1 cellular context compared by ENCODE assay signal in the genomic region with DNA sequence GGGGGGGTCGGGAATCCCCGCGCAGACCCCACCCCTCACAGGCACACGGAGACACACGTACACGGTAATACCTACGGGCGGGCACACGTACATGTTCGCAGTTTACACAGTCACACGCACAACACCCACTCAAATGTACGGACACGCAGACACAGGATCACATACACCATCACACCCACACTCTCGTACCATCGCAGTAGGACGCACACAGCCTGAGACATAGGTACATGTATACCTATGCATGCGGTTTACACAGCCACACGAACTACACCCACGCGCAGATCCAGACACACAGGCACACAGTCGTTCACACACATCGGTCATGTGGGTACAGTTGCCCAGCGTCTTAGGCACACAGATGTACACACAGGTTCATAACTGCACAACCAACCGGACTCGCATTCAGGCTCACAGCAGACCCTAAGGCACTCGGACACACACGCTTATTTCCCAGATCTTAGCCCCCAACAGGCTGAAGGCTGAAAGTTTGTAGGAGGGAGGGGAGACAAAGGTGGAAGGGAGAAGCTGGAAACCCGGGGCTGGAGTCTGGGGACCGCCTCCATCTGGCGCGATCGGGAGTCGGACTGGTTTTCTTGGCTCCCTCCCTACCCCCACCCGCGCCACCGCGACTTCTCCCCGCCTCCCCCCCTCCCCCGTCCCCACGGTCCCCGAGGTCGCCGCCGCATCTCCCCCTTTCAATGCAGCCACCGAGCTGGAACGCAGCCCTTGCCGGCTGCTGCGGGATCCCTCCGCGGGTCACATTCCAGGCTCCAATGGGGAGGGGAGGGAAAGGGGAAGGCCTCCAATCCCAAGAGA.
A peak's percentile ranks its signal among the peaks of the same experiment; 100 is the strongest.
TF ChIP-seq lines count a peak whose summit lies in the region.

No MANE protein-coding gene starts in this region.

TF ChIP-seq in WTC11, 78 proteins besides CTCF, POLR2A, EP300 and RAD21 (continued from another document):
- TF ChIP-seq AFF4 (CRISPR knock-in tag; IDR thresholded peaks at IDR 0.05; ENCODE audit: borderline replicate concordance) (no peak), CBFB (CRISPR knock-in tag; IDR thresholded peaks at IDR 0.05; ENCODE audit: low read depth) (no peak), ATF2 (CRISPR knock-in tag; IDR thresholded peaks at IDR 0.05; ENCODE audit: borderline replicate concordance, low read depth) (no peak), PRDM15 (CRISPR knock-in tag; IDR thresholded peaks at IDR 0.05) (peak; percentile 86), NFE2L1 (CRISPR knock-in tag; IDR thresholded peaks at IDR 0.05) (peak; percentile 79; the same call in 1 of the 2 replicates), ETV6 (CRISPR knock-in tag; IDR thresholded peaks at IDR 0.05) (no peak; the same call in 1 of the 2 replicates), FOXK1 (CRISPR knock-in tag; IDR thresholded peaks at IDR 0.05) (peak; percentile 42; the same call in 1 of the 2 replicates), AR (CRISPR knock-in tag; IDR thresholded peaks at IDR 0.05) (0 out of 2 replicates have a peak, but pooled peaks have one; percentile 21), TP53 (CRISPR knock-in tag; IDR thresholded peaks at IDR 0.05) (no peak), TEAD4 (CRISPR knock-in tag; IDR thresholded peaks at IDR 0.05) (0 out of 2 replicates have a peak, but pooled peaks have one; percentile 58), PREB (CRISPR knock-in tag; IDR thresholded peaks at IDR 0.05; ENCODE audit: borderline replicate concordance) (no peak)
- TF ChIP-seq, protein P1, sequence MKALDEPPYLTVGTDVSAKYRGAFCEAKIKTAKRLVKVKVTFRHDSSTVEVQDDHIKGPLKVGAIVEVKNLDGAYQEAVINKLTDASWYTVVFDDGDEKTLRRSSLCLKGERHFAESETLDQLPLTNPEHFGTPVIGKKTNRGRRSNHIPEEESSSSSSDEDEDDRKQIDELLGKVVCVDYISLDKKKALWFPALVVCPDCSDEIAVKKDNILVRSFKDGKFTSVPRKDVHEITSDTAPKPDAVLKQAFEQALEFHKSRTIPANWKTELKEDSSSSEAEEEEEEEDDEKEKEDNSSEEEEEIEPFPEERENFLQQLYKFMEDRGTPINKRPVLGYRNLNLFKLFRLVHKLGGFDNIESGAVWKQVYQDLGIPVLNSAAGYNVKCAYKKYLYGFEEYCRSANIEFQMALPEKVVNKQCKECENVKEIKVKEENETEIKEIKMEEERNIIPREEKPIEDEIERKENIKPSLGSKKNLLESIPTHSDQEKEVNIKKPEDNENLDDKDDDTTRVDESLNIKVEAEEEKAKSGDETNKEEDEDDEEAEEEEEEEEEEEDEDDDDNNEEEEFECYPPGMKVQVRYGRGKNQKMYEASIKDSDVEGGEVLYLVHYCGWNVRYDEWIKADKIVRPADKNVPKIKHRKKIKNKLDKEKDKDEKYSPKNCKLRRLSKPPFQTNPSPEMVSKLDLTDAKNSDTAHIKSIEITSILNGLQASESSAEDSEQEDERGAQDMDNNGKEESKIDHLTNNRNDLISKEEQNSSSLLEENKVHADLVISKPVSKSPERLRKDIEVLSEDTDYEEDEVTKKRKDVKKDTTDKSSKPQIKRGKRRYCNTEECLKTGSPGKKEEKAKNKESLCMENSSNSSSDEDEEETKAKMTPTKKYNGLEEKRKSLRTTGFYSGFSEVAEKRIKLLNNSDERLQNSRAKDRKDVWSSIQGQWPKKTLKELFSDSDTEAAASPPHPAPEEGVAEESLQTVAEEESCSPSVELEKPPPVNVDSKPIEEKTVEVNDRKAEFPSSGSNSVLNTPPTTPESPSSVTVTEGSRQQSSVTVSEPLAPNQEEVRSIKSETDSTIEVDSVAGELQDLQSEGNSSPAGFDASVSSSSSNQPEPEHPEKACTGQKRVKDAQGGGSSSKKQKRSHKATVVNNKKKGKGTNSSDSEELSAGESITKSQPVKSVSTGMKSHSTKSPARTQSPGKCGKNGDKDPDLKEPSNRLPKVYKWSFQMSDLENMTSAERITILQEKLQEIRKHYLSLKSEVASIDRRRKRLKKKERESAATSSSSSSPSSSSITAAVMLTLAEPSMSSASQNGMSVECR (CRISPR knock-in tag; IDR thresholded peaks at IDR 0.05; ENCODE audit: borderline replicate concordance) = 0 out of 2 replicates have a peak, but pooled peaks have one; percentile 71
- TF ChIP-seq, protein P2, sequence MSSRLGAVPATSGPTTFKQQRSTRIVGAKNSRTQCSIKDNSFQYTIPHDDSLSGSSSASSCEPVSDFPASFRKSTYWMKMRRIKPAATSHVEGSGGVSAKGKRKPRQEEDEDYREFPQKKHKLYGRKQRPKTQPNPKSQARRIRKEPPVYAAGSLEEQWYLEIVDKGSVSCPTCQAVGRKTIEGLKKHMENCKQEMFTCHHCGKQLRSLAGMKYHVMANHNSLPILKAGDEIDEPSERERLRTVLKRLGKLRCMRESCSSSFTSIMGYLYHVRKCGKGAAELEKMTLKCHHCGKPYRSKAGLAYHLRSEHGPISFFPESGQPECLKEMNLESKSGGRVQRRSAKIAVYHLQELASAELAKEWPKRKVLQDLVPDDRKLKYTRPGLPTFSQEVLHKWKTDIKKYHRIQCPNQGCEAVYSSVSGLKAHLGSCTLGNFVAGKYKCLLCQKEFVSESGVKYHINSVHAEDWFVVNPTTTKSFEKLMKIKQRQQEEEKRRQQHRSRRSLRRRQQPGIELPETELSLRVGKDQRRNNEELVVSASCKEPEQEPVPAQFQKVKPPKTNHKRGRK (CRISPR knock-in tag; IDR thresholded peaks at IDR 0.05; ENCODE audit: borderline replicate concordance) = no peak
